In the genomic region with DNA sequence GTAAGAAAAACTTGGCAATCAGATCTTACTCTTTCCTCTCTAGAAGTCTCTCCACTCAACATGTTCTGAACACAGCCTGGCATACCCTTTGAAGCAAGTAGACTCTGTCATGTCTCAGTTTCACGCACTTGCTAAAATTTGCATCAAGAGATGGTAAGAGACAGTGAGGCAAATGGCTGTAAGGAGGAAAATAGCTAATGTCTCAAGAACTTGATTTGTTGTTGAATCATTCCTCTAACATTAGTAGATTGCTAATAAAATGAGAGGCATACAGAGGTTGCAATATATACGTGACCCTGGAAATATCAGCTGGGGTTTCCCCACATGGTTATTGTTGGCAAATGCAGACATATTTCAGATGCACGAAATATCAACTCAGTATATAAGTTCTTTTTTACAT, we compare ENCODE assay signal across 19 cellular contexts. TPM values are rescaled to one million over a fixed set of nuclear protein-coding genes. Genes with fewer than 3 reads are reported as not detected.
"Had no signal": no experiment of that assay in that cellular context is flagged by ENCODE, and none has a peak within 500 bp of the region (broad histone marks: within the 10 kb centered on the region; RNA-seq: fewer than 3 reads in every experiment).

No MANE protein-coding gene starts in this region.

- H3K4me1 ChIP-seq: left ventricle myocardium inferior had no signal

- H3K9me3 Mint-ChIP-seq: central memory CD8-positive, alpha-beta T cell; type B pancreatic cell had no signal

- H3K9me3 ChIP-seq: neutrophil had no signal

- H3K27me3 Mint-ChIP-seq: type B pancreatic cell had no signal

- H3K36me3 ChIP-seq: left ventricle myocardium inferior, neutrophil had no signal

- ATAC-seq: activated CD4-positive, CD25-positive, alpha-beta regulatory T cell treated with anti-CD3 and anti-CD28 coated beads, Interleukin-2, amount 50 U/mL, for 24 hours; effector memory CD8-positive, alpha-beta T cell; natural killer cell; stimulated activated naive CD8-positive, alpha-beta T cell treated with anti-CD3 and anti-CD28 coated beads, Interleukin-15, Interleukin-2, amounts not matched to agents 100 U/mL and 50 U/mL, for 24 hours; T-cell had no signal

- H3K4me3 ChIP-seq: left ventricle myocardium inferior, skin epidermis had no signal

- H3K4me1 Mint-ChIP-seq: central memory CD8-positive, alpha-beta T cell; natural killer cell; T-cell had no signal

- H3K27ac Mint-ChIP-seq: effector memory CD8-positive, alpha-beta T cell; natural killer cell; T-cell; type B pancreatic cell had no signal

- H3K27me3 ChIP-seq: neutrophil had no signal

- H3K4me3 Mint-ChIP-seq: central memory CD8-positive, alpha-beta T cell; effector memory CD8-positive, alpha-beta T cell; natural killer cell; T-cell; type B pancreatic cell had no signal

- H3K36me3 Mint-ChIP-seq: natural killer cell, T-cell, type B pancreatic cell had no signal

- DNase-seq: activated CD4-positive, alpha-beta T cell treated with anti-CD3 and anti-CD28 coated beads, Interleukin-2, amount 50 U/mL, for 1 hour; activated naive CD4-positive, alpha-beta T cell treated with Interleukin-2 at 50 U/mL for 16 hours; dermis blood vessel endothelial cell; effector memory CD8-positive, alpha-beta T cell; hypothalamus; left ventricle myocardium inferior; mesenchymal stem cell; natural killer cell; stimulated activated CD4-positive, alpha-beta T cell treated with anti-CD3 and anti-CD28 coated beads, Interleukin-4, amount 100 ng/mL, for 4 hours; stimulated activated CD8-positive, alpha-beta memory T cell treated with anti-CD3 and anti-CD28 coated beads, Interleukin-4, amount 100 ng/mL, for 48 hours; stimulated activated naive CD8-positive, alpha-beta T cell treated with anti-CD3 and anti-CD28 coated beads, Interleukin-15, Interleukin-2, amounts not matched to agents 100 U/mL and 50 U/mL, for 24 hours; T-cell; T-helper 9 cell had no signal

- H3K27ac ChIP-seq: epithelial cell of prostate, left ventricle myocardium inferior, neutrophil, skin epidermis had no signal

RNA-seq across cellular contexts. Expression of a gene that starts 27.4 kb away (rescaled TPM):
- total RNA-seq: natural killer cell had no signal
